Comparison of ENCODE assay signal across 25 cellular contexts in genomic region chr3:162353414-162353813, GRCh38.
A peak's percentile ranks its signal among the peaks of the same experiment; 100 is the strongest.
DNase-seq lines count a peak whose midpoint lies in the region; ATAC-seq and TF ChIP-seq lines count a peak whose summit lies in the region.
"Had no signal": no experiment of that assay in that cellular context is flagged by ENCODE, and none has a peak within 500 bp of the region (broad histone marks: within the 10 kb centered on the region; RNA-seq: fewer than 3 reads in every experiment).

No MANE protein-coding gene starts in this region.

- H3K4me1 ChIP-seq in DND-41 (ENCODE audit: insufficient read depth, low read length) (peaks cover 8% of the 10 kb centered on the region; the same call in 1 of the 2 replicates), IMR-90 (ENCODE audit: control insufficient read depth, insufficient read depth, low read length) (peaks cover 4% of the 10 kb centered on the region), heart left ventricle (no peaks in the 10 kb centered on the region), mammary epithelial cell (ENCODE audit: insufficient read depth, low read length) (no peaks in the 10 kb centered on the region)
- H3K4me1 ChIP-seq: upper lobe of left lung had no signal

- H4K91ac ChIP-seq in IMR-90 (ENCODE audit: insufficient read depth, low read depth, low read length) = peak overlapping the region; percentile 56

- peaks cover 5% of the 10 kb centered on the region for H3K9me1 ChIP-seq in IMR-90 (ENCODE audit: insufficient read depth, low read length)

- no peak overlapping the region; the same call in 1 of the 2 replicates for H4K5ac ChIP-seq in IMR-90 (ENCODE audit: low read depth, low read length)

- no peaks in the 10 kb centered on the region for H3K9me3 Mint-ChIP-seq in WTC11

- peak overlapping the region; percentile 24 to 25; a peak in 2 of 4 replicates for H4K8ac ChIP-seq in IMR-90 (ENCODE audit: low read depth in 2 of 2, low read length in 2 of 2)

- H3K56ac ChIP-seq in IMR-90 (ENCODE audit: extremely low read depth, insufficient read depth, low read length) = no peak overlapping the region

- peak overlapping the region; percentile 75 for H3K4ac ChIP-seq in IMR-90 (ENCODE audit: low read depth, low read length)

- no peak overlapping the region for H3K9ac ChIP-seq in DND-41 (ENCODE audit: low read depth, low read length)
- no peak overlapping the region for H3K9ac ChIP-seq in IMR-90 (ENCODE audit: low read depth, low read length)
- no peak overlapping the region for H3K9ac ChIP-seq in mammary epithelial cell (ENCODE audit: insufficient read depth, low read length)

- in situ Hi-C loops in IMR-90 (cut with MboI; ENCODE audit: low sequenced_read_pairs) (no loop called here), mammary epithelial cell (cut with MboI; ENCODE audit: low sequenced_read_pairs in 2 of 2) (no loop called here)

- TF ChIP-seq CTCF in DND-41 (IDR thresholded peaks at IDR 0.05; ENCODE audit: borderline replicate concordance, extremely low read depth, low read length, poor library complexity, severe bottlenecking) (no peak), IMR-90 (conservative IDR thresholded peaks at IDR 0.05; ENCODE audit: low read depth, low read length) (no peak), WTC11 (IDR thresholded peaks at IDR 0.05) (no peak), heart left ventricle (IDR thresholded peaks at IDR 0.05) (no peak), mammary epithelial cell (conservative IDR thresholded peaks at IDR 0.05 in 1 of 2, IDR thresholded peaks at IDR 0.05 in 1 of 2; ENCODE audit: extremely low read depth in 1 of 2, insufficient read depth in 1 of 2, low read depth in 1 of 2, low read length in 2 of 2) (no peak)

- no peaks in the 10 kb centered on the region for H3K36me3 Mint-ChIP-seq in WTC11

- H2BK15ac ChIP-seq in IMR-90 (ENCODE audit: low read depth, low read length) = peak overlapping the region; percentile 15; the same call in 2 of the 3 replicates

- H3K14ac ChIP-seq in IMR-90 (replicated peaks; ENCODE audit: low read depth, low read length) = peak overlapping the region; percentile 81

- no peaks in the 10 kb centered on the region for H3K4me1 Mint-ChIP-seq in WTC11

- dilution Hi-C loops in IMR-90 (cut with HindIII; ENCODE audit: low sequenced_read_pairs, unreplicated experiment) = no loop called here
- dilution Hi-C loops in mammary epithelial cell (cut with HindIII; ENCODE audit: low sequenced_read_pairs) = no loop called here

- H3K9me3 ChIP-seq in DND-41 (ENCODE audit: insufficient read depth, low read length, severe bottlenecking) = no peaks in the 10 kb centered on the region
- H3K9me3 ChIP-seq in IMR-90 (ENCODE audit: control insufficient read depth, insufficient read depth, low read length) = no peaks in the 10 kb centered on the region
- H3K9me3 ChIP-seq in heart left ventricle = no peaks in the 10 kb centered on the region
- no peaks in the 10 kb centered on the region for H3K9me3 ChIP-seq in mammary epithelial cell (replicated peaks; ENCODE audit: insufficient read depth, low read length)
- H3K9me3 ChIP-seq: sigmoid colon, upper lobe of left lung had no signal

- POLR2A ChIA-PET in IMR-90 (lab: Charles Lee; ENCODE audit: unreplicated experiment) (no interaction called here), WTC11 (lab: Charles Lee) (no interaction called here)

- ATAC-seq in DND-41 (ENCODE audit: insufficient read depth, low read depth) (peak; percentile 83), IMR-90 (ENCODE audit: low read depth) (no peak), WTC11 (no peak; the same call in 1 of the 2 replicates), heart left ventricle (no peak)

- H2AFZ ChIP-seq in DND-41 (ENCODE audit: low read depth, low read length) = no peak overlapping the region
- no peak overlapping the region for H2AFZ ChIP-seq in IMR-90 (replicated peaks; ENCODE audit: low read length, poor library complexity)
- no peak overlapping the region for H2AFZ ChIP-seq in mammary epithelial cell (ENCODE audit: low read depth, low read length)

- H2BK20ac ChIP-seq in IMR-90 (ENCODE audit: low read depth, low read length) = peak overlapping the region; percentile 89

- H3K27me3 Mint-ChIP-seq in WTC11 (ENCODE audit: low read depth) = no peaks in the 10 kb centered on the region
- H3K27me3 Mint-ChIP-seq: progenitor cell of endocrine pancreas had no signal

- H3K79me2 ChIP-seq in DND-41 (ENCODE audit: insufficient read depth, low read length) = no peaks in the 10 kb centered on the region
- H3K79me2 ChIP-seq in mammary epithelial cell (ENCODE audit: insufficient read depth, low read length) = no peaks in the 10 kb centered on the region

- H3K27me3 ChIP-seq in DND-41 (ENCODE audit: insufficient read depth, low read length, poor library complexity) = no peaks in the 10 kb centered on the region
- no peaks in the 10 kb centered on the region for H3K27me3 ChIP-seq in IMR-90 (ENCODE audit: control insufficient read depth, insufficient read depth, low read length)
- H3K27me3 ChIP-seq in heart left ventricle = no peaks in the 10 kb centered on the region
- peaks cover 6% of the 10 kb centered on the region for H3K27me3 ChIP-seq in mammary epithelial cell (ENCODE audit: insufficient read depth, low read length)
- H3K27me3 ChIP-seq: brain microvascular endothelial cell, sigmoid colon, upper lobe of left lung had no signal

- peak overlapping the region; percentile 74; the same call in 1 of the 2 replicates for H3K18ac ChIP-seq in IMR-90 (ENCODE audit: low read depth, low read length)

- H3K79me1 ChIP-seq in IMR-90 (ENCODE audit: low read depth in 1 of 2, low read length in 2 of 2) = no peaks in the 10 kb centered on the region

- peak overlapping the region; percentile 91 for H2BK120ac ChIP-seq in IMR-90 (ENCODE audit: low read depth, low read length)

- peak overlapping the region; percentile 47; the same call in 1 of the 2 replicates for H2AK5ac ChIP-seq in IMR-90 (ENCODE audit: low read depth, low read length)

- H3K27ac ChIP-seq in DND-41 (ENCODE audit: low read length) (no peak overlapping the region), IMR-90 (ENCODE audit: insufficient read depth, low read length) (no peak overlapping the region), heart left ventricle (no peak overlapping the region), mammary epithelial cell (ENCODE audit: insufficient read depth, low read depth, low read length) (no peak overlapping the region)
- H3K27ac ChIP-seq: brain microvascular endothelial cell, coronary artery, sigmoid colon, upper lobe of left lung had no signal

- no peak for TF ChIP-seq RAD21 in IMR-90 (IDR thresholded peaks at IDR 0.05; ENCODE audit: low read length)

- peak overlapping the region; percentile 34; the same call in 1 of the 2 replicates for H3K23ac ChIP-seq in IMR-90 (ENCODE audit: low read depth, low read length)

- no peak overlapping the region for H3K27ac Mint-ChIP-seq in WTC11
- H3K27ac Mint-ChIP-seq: progenitor cell of endocrine pancreas had no signal

- DNase-seq in DND-41 (no peak), IMR-90 (no peak), NOMO-1 treated with dmso at 0.1 percent for 144 hours (lab: John Stamatoyannopoulos, UW; ENCODE audit: unreplicated experiment) (peak; percentile 4), UCSD-AML1 (lab: John Stamatoyannopoulos, UW; ENCODE audit: unreplicated experiment) (peak; percentile 3), WTC11 (ENCODE audit: low spot score) (no peak), heart left ventricle (no peak), mammary epithelial cell (no peak)
- no peak for DNase-seq in stimulated activated CD4-positive, alpha-beta T cell treated with anti-CD3 and anti-CD28 coated beads, Interleukin-1b, Interleukin-23, amount 100 ng/mL, for 48 hours
- DNase-seq: 8988T; activated CD4-positive, alpha-beta T cell treated with anti-CD3 and anti-CD28 coated beads, Interleukin-2, amount 50 U/mL, for 4 hours; activated effector memory CD4-positive, alpha-beta T cell treated with anti-CD3 and anti-CD28 coated beads, Interleukin-2, amount 50 U/mL, for 16 hours; activated T-cell treated with anti-CD3 and anti-CD28 coated beads for 4 hours; brain microvascular endothelial cell; DMS53; Karpas-422; kidney glomerular epithelial cell; NCI-H510A; NK-92 treated with Interleukin-12 subunit alpha and Interleukin-12 subunit beta, amount 100 ng/mL, for 24 hours; sigmoid colon; stimulated activated CD4-positive, alpha-beta T cell treated with anti-CD3 and anti-CD28 coated beads, Interleukin-15, amount 100 ng/mL, for 24 hours; stimulated activated CD8-positive, alpha-beta memory T cell treated with anti-CD3 and anti-CD28 coated beads, Interleukin-4, amount 100 ng/mL, for 48 hours; upper lobe of left lung had no signal

- no peak overlapping the region for H3K4me3 ChIP-seq in DND-41 (ENCODE audit: low read depth in 1 of 2, low read length in 2 of 2)
- no peak overlapping the region for H3K4me3 ChIP-seq in IMR-90 (ENCODE audit: insufficient read depth, low read depth, low read length)
- no peak overlapping the region for H3K4me3 ChIP-seq in heart left ventricle
- no peak overlapping the region for H3K4me3 ChIP-seq in mammary epithelial cell (replicated peaks in 1 of 3; ENCODE audit: insufficient read depth in 1 of 3, low read depth in 2 of 3, low read length in 3 of 3)
- H3K4me3 ChIP-seq: coronary artery, lung, sigmoid colon, upper lobe of left lung had no signal

- H4K20me1 ChIP-seq in DND-41 (ENCODE audit: insufficient read depth, low read length) (no peaks in the 10 kb centered on the region), IMR-90 (ENCODE audit: insufficient read depth, low read length) (no peaks in the 10 kb centered on the region), mammary epithelial cell (ENCODE audit: insufficient read depth, low read length) (no peaks in the 10 kb centered on the region)

- H3K4me3 Mint-ChIP-seq in WTC11 = no peak overlapping the region

- no TSS peak for BruUV-seq in IMR-90 (replicated peaks; lab: Mats Ljungman, UMichigan)
- BruUV-seq in mammary epithelial cell (replicated peaks; lab: Mats Ljungman, UMichigan) = no TSS peak

- CTCF ChIA-PET in IMR-90 (lab: Yijun Ruan, JAX) = no interaction called here
- CTCF ChIA-PET in WTC11 (lab: Charles Lee) = no interaction called here
- CTCF ChIA-PET in mammary epithelial cell (lab: Charles Lee; ENCODE audit: low non-redundant PET) = no interaction called here

- peak overlapping the region; percentile 5 for H2BK5ac ChIP-seq in IMR-90 (ENCODE audit: low read depth, low read length, poor library complexity, severe bottlenecking)

- H3K4me2 ChIP-seq in DND-41 (ENCODE audit: insufficient read depth, low read length) (no peak overlapping the region), IMR-90 (ENCODE audit: low read depth, low read length) (no peak overlapping the region), mammary epithelial cell (ENCODE audit: insufficient read depth, low read depth, low read length) (no peak overlapping the region)

- intact Hi-C loops in IMR-90 (cut with micrococcal nuclease) = no loop called here
- intact Hi-C loops in heart left ventricle (cut with DNase I) = no loop called here
- intact Hi-C loops in mammary epithelial cell (cut with micrococcal nuclease) = no loop called here

- H2AK9ac ChIP-seq in IMR-90 (replicated peaks; ENCODE audit: low read depth, low read length, poor library complexity) = no peak overlapping the region

- no peak for TF ChIP-seq POLR2A in IMR-90 (IDR thresholded peaks at IDR 0.05; ENCODE audit: low read depth, low read length)
- no peak for TF ChIP-seq POLR2A in heart left ventricle (IDR thresholded peaks at IDR 0.05)

- no peaks in the 10 kb centered on the region for H3K36me3 ChIP-seq in DND-41 (ENCODE audit: insufficient read depth, low read length)
- no peaks in the 10 kb centered on the region for H3K36me3 ChIP-seq in IMR-90 (ENCODE audit: control insufficient read depth, insufficient read depth, low read length)
- H3K36me3 ChIP-seq in heart left ventricle = no peaks in the 10 kb centered on the region
- H3K36me3 ChIP-seq in mammary epithelial cell (ENCODE audit: insufficient read depth, low read length) = no peaks in the 10 kb centered on the region
- H3K36me3 ChIP-seq: brain microvascular endothelial cell, sigmoid colon, upper lobe of left lung had no signal

- 100% methylated on average over 1 of the region's 2 CpGs; no CpG with 5 or more reads in 1 of the 2 experiments for WGBS in IMR-90 (ENCODE audit: extremely low coverage in 2 of 2, insufficient read length in 1 of 2), 2 experiments
- 41 to 59% (median 49%) methylated on average over 2 of the region's 2 CpGs for WGBS in heart left ventricle, 4 donors
- 42% methylated on average over 2 of the region's 2 CpGs for whole genome bisulfite sequencing in mammary epithelial cell (ENCODE audit: low coverage, missing lambda C conversion rate)

Comparison
In these comparisons a context has a peak if more than half of its experiments do, and no peak if none do; other contexts are left out.
1. DNase-seq: peak in NOMO-1 treated with dmso at 0.1 percent for 144 hours (single experiment) and UCSD-AML1 (single experiment); none in DND-41 (single experiment), IMR-90 (single experiment), WTC11 (single experiment), heart left ventricle (0 of 5), mammary epithelial cell (single experiment) and stimulated activated CD4-positive, alpha-beta T cell treated with anti-CD3 and anti-CD28 coated beads, Interleukin-1b, Interleukin-23, amount 100 ng/mL, for 48 hours (single experiment).